In the genomic region with DNA sequence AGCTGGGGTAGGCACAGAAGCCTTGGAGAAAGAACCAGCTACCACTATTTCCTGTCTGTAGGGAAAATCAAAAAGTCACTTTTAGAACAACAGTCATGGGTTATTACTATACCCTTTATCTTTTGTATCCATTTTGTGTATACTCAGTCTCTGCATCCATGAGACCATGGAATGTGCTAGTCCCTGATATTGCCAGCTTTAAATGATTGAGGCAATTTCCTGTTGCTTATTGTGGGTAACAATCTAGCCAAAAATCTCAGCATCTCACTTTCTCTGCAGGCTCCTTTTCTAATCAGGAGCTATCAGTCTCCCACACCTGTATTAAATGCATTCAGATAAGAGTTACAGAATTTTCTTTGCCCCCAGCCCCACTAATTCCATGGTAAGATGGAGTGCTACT, we compare ENCODE assay signal across 2 cellular contexts.
A peak's percentile ranks its signal among the peaks of the same experiment; 100 is the strongest.
TF ChIP-seq lines count a peak whose summit lies in the region.

No MANE protein-coding gene starts in this region.

TF ChIP-seq in IMR-90, 13 proteins besides CTCF, POLR2A, EP300 and RAD21:
- TF ChIP-seq RCOR1 (IDR thresholded peaks at IDR 0.05; ENCODE audit: insufficient replicate concordance, low read length) = no peak

TF ChIP-seq in K562, 482 proteins besides CTCF, POLR2A, EP300 and RAD21:
- TF ChIP-seq CBFA2T3 (IDR thresholded peaks at IDR 0.05) = peak; percentile 33; the same call in 1 of the 2 replicates
- TF ChIP-seq KDM1A (IDR thresholded peaks at IDR 0.05) = peak; percentile 27 to 54; a peak in 3 of 4 replicates
- TF ChIP-seq, protein P1, sequence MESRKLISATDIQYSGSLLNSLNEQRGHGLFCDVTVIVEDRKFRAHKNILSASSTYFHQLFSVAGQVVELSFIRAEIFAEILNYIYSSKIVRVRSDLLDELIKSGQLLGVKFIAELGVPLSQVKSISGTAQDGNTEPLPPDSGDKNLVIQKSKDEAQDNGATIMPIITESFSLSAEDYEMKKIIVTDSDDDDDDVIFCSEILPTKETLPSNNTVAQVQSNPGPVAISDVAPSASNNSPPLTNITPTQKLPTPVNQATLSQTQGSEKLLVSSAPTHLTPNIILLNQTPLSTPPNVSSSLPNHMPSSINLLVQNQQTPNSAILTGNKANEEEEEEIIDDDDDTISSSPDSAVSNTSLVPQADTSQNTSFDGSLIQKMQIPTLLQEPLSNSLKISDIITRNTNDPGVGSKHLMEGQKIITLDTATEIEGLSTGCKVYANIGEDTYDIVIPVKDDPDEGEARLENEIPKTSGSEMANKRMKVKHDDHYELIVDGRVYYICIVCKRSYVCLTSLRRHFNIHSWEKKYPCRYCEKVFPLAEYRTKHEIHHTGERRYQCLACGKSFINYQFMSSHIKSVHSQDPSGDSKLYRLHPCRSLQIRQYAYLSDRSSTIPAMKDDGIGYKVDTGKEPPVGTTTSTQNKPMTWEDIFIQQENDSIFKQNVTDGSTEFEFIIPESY (CRISPR knock-in tag; IDR thresholded peaks at IDR 0.05) = no peak
